ENCODE assay signal across 21 cellular contexts in the genomic region with DNA sequence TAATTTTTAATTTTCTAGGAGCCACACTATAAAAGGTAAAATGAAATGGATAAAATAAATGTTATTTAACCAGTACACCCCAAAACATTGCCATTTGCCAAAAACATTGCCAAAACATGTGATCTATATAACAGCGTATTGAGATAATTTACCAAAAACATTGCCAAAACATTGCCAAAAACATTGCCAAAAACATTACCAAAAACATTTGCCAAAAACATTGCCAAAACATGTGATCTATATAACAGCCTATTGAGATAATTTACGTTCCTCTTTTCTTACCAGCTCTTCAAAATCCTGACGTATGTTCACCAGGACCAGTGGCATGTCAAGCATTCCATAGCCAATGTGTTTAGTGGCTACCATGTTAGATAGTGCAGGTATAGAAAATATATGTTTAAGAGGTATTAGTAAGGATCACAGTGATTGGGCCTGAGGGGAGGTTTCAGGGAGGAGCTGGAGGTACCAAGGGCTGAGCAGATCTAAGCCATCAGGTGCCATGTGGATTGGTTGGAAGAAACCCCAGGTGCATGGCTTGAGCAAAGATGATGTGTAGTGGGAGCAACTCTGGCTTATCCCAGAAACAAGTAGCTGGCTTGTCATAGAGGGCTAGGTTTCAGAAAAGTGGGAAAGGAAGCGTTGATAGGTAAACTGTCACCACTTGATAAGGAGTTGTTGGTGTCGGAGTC.
"Had no signal": no experiment of that assay in that cellular context is flagged by ENCODE, and none has a peak within 500 bp of the region (broad histone marks: within the 10 kb centered on the region; RNA-seq: fewer than 3 reads in every experiment).

No MANE protein-coding gene starts in this region.

- H3K9ac ChIP-seq: neural progenitor cell had no signal

- H3K4me2 ChIP-seq: neural progenitor cell had no signal

- H3K27me3 ChIP-seq: left lung, neural progenitor cell, right lobe of liver, suprapubic skin had no signal

- FAIRE-seq: keratinocyte, small intestine had no signal

- H3K9me3 ChIP-seq: left lung, mucosa of descending colon, psoas muscle, right lobe of liver, suprapubic skin had no signal

- H3K4me3 ChIP-seq: left lung, mucosa of descending colon, neural progenitor cell, psoas muscle, right lobe of liver, suprapubic skin had no signal

- DNase-seq: activated CD4-positive, alpha-beta T cell treated with anti-CD3 and anti-CD28 coated beads, Interleukin-2, amount 50 U/mL, for 4 hours; activated effector memory CD4-positive, alpha-beta T cell treated with anti-CD3 and anti-CD28 coated beads, Interleukin-2, amount 50 U/mL, for 16 hours; activated naive CD4-positive, alpha-beta T cell treated with anti-CD3 and anti-CD28 coated beads, Interleukin-2, amount 50 U/mL, for 16 hours; activated T-cell treated with anti-CD3 and anti-CD28 coated beads, Interleukin-2, amount 50 U/mL, for 72 hours; aorta; effector CD8-positive, alpha-beta T cell; foreskin melanocyte; glutamatergic neuron; hypothalamus; left lung; mucosa of descending colon; naive B cell; psoas muscle; right lobe of liver; small intestine; stimulated activated CD4-positive, alpha-beta T cell treated with anti-CD3 and anti-CD28 coated beads, Interleukin-15, amount 100 ng/mL, for 24 hours; stimulated activated CD4-positive, alpha-beta T cell treated with anti-CD3 and anti-CD28 coated beads, Interleukin-2, amount 100 ng/mL, for 48 hours; WERI-Rb-1 had no signal

- ATAC-seq: activated T-cell treated with anti-CD3 and anti-CD28 coated beads, Interleukin-2, amount 50 U/mL, for 72 hours; left lung; mucosa of descending colon; right lobe of liver had no signal

- H3K36me3 ChIP-seq: left lung, neural progenitor cell, right lobe of liver, suprapubic skin, WERI-Rb-1 had no signal

- H2AFZ ChIP-seq: neural progenitor cell had no signal

- H3K27ac ChIP-seq: left lung, neural progenitor cell, psoas muscle, right lobe of liver, suprapubic skin, WERI-Rb-1 had no signal
